Comparison of ENCODE assay signal across 22 cellular contexts in the genomic region with DNA sequence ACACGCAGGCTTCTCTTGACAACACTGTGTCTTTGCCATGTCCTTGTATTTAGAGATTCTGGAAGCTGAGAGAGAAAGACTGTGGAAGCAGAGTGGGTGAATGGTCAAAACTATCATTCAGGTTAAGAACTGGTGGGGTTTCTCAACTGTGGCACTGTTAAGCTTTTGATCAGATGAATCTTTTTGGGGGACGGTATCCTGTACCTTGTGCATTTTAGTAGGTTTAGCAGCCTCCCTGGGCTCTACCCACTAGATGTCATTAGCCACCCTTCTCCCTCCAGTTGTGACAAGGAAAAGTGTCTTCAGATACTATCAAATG.
"Had no signal": no experiment of that assay in that cellular context is flagged by ENCODE, and none has a peak within 500 bp of the region (broad histone marks: within the 10 kb centered on the region; RNA-seq: fewer than 3 reads in every experiment).

No MANE protein-coding gene starts in this region.

- H3K27ac Mint-ChIP-seq: mesothelial cell of epicardium; natural killer cell treated with Interleukin-12 subunit alpha and Interleukin-12 subunit beta and Interleukin-15 and Interleukin-18, amount 100 ng/mL, for 72 hours; neural progenitor cell; stimulated activated memory B cell treated with anti-CD40 and anti-IgM and Interleukin-4, amounts not matched to agents 10 μg/mL and 1 μg/mL and 100 μg/mL, for 72 hours; stimulated activated naive CD8-positive, alpha-beta T cell treated with anti-CD3 and anti-CD28 coated beads, Interleukin-15, Interleukin-2, amounts not matched to agents 100 ng/mL and 50 ng/mL, for 24 hours had no signal

- ATAC-seq: gastrocnemius medialis; natural killer cell treated with Interleukin-12 subunit alpha and Interleukin-12 subunit beta and Interleukin-15 and Interleukin-18, amount 100 ng/mL, for 72 hours; sciatic nerve; stimulated activated memory B cell treated with anti-CD40 and anti-IgM and Interleukin-4, amounts not matched to agents 10 μg/mL and 1 μg/mL and 100 μg/mL, for 72 hours had no signal

- H3K27me3 ChIP-seq: gastrocnemius medialis, left lung, neural progenitor cell, pancreas, spleen, tibial artery, upper lobe of left lung, uterus had no signal

- H3K4me2 ChIP-seq: neural progenitor cell had no signal

- H2AFZ ChIP-seq: neural progenitor cell had no signal

- H3K36me3 Mint-ChIP-seq: natural killer cell treated with Interleukin-12 subunit alpha and Interleukin-12 subunit beta and Interleukin-15 and Interleukin-18, amount 100 ng/mL, for 72 hours had no signal

- H3K4me3 ChIP-seq: gastrocnemius medialis, left lung, lower lobe of right lung, neural progenitor cell, pancreas, spleen, tibial artery, upper lobe of left lung, uterus had no signal

- H3K9me3 ChIP-seq: gastrocnemius medialis, left lung, lower lobe of right lung, pancreas, spleen, tibial artery, upper lobe of left lung, uterus had no signal

- DNase-seq: effector memory CD4-positive, alpha-beta T cell; gastrocnemius medialis; hippocampal formation; left lung; lower lobe of right lung; nucleus accumbens; pancreas; spleen; stimulated activated CD4-positive, alpha-beta T cell treated with anti-CD3 and anti-CD28 coated beads, Interleukin-15, amount 100 ng/mL, for 24 hours; stimulated activated CD4-positive, alpha-beta T cell treated with anti-CD3 and anti-CD28 coated beads, Interleukin-1b, Interleukin-23, amount 100 ng/mL, for 48 hours; stimulated activated CD4-positive, alpha-beta T cell treated with anti-CD3 and anti-CD28 coated beads, Interleukin-4, amount 100 ng/mL, for 24 hours; tibial artery; upper lobe of left lung; uterus had no signal

- H3K9me3 Mint-ChIP-seq: memory B cell; mesothelial cell of epicardium; natural killer cell treated with Interleukin-12 subunit alpha and Interleukin-12 subunit beta and Interleukin-15 and Interleukin-18, amount 100 ng/mL, for 72 hours; neural progenitor cell; stimulated activated memory B cell treated with anti-CD40 and anti-IgM and Interleukin-4, amounts not matched to agents 10 μg/mL and 1 μg/mL and 100 μg/mL, for 72 hours; stimulated activated naive CD8-positive, alpha-beta T cell treated with anti-CD3 and anti-CD28 coated beads, Interleukin-15, Interleukin-2, amounts not matched to agents 100 ng/mL and 50 ng/mL, for 24 hours had no signal

- H3K27me3 Mint-ChIP-seq: memory B cell; natural killer cell treated with Interleukin-12 subunit alpha and Interleukin-12 subunit beta and Interleukin-15 and Interleukin-18, amount 100 ng/mL, for 72 hours; progenitor cell of endocrine pancreas; stimulated activated memory B cell treated with anti-CD40 and anti-IgM and Interleukin-4, amounts not matched to agents 10 μg/mL and 1 μg/mL and 100 μg/mL, for 72 hours; stimulated activated naive CD8-positive, alpha-beta T cell treated with anti-CD3 and anti-CD28 coated beads, Interleukin-15, Interleukin-2, amounts not matched to agents 100 ng/mL and 50 ng/mL, for 24 hours had no signal

- H3K9ac ChIP-seq: neural progenitor cell had no signal

- H3K27ac ChIP-seq: gastrocnemius medialis, left lung, lower lobe of right lung, neural progenitor cell, spleen, tibial artery, upper lobe of left lung, uterus had no signal

- H3K36me3 ChIP-seq: neural progenitor cell, uterus had no signal

- H3K4me3 Mint-ChIP-seq: memory B cell; mesothelial cell of epicardium; natural killer cell treated with Interleukin-12 subunit alpha and Interleukin-12 subunit beta and Interleukin-15 and Interleukin-18, amount 100 ng/mL, for 72 hours; neural progenitor cell; stimulated activated memory B cell treated with anti-CD40 and anti-IgM and Interleukin-4, amounts not matched to agents 10 μg/mL and 1 μg/mL and 100 μg/mL, for 72 hours; stimulated activated naive CD8-positive, alpha-beta T cell treated with anti-CD3 and anti-CD28 coated beads, Interleukin-15, Interleukin-2, amounts not matched to agents 100 ng/mL and 50 ng/mL, for 24 hours had no signal
